In the genomic region with DNA sequence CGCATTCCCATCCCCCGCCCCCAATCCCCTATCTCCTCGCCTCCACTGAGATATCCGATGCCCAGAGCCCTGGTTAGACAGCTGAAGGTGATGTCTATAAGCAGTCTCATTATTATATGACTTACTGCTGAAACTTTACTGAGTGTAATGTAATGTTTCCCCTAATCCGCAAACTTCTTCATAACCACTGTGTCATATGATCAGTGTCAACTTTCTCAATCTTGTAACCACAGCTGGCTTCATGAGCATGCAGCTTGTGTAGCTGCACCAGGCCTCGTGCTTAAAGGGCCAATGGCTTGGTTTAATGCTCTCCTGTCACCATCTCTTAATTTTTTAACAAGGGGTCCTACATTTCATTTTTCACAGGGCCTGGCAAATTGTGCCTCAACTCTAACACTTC, we compare ENCODE assay signal across 11 cellular contexts. TPM values are rescaled to one million over a fixed set of nuclear protein-coding genes. Genes with fewer than 3 reads are reported as not detected.
DNase-seq lines count a peak whose midpoint lies in the region; ATAC-seq and TF ChIP-seq lines count a peak whose summit lies in the region.
"Had no signal": no experiment of that assay in that cellular context is flagged by ENCODE, and none has a peak within 500 bp of the region (broad histone marks: within the 10 kb centered on the region; RNA-seq: fewer than 3 reads in every experiment).

No MANE protein-coding gene starts in this region.

- peak; percentile 59 for DNase-seq in NK-92 treated with Interleukin-12 subunit alpha and Interleukin-12 subunit beta, amount 100 ng/mL, for 24 hours (lab: John Stamatoyannopoulos, UW)
- no peak for DNase-seq in NK-92 (lab: John Stamatoyannopoulos, UW; ENCODE audit: unreplicated experiment)
- DNase-seq in IMR-90: peak; percentile 71
- no peak for DNase-seq in activated naive CD8-positive, alpha-beta T cell treated with anti-CD3 and anti-CD28 coated beads, Interleukin-2, amount 50 U/mL, for 24 hours
- no peak for DNase-seq in GM19240 (ENCODE audit: insufficient read length, low spot score)
- DNase-seq in stimulated activated CD4-positive, alpha-beta T cell treated with anti-CD3 and anti-CD28 coated beads, Interleukin-2, amount 100 ng/mL, for 48 hours: no peak
- DNase-seq: pancreas had no signal

- ATAC-seq in IMR-90 (ENCODE audit: low read depth): peak; percentile 68
- ATAC-seq in activated naive CD8-positive, alpha-beta T cell treated with anti-CD3 and anti-CD28 coated beads, Interleukin-2, amount 50 U/mL, for 24 hours: peak; percentile 86
- ATAC-seq in HG02885 (IDR thresholded peaks at IDR 0.05; ENCODE audit: poor library complexity, unreplicated experiment): no peak
- ATAC-seq: body of pancreas had no signal

- no peak overlapping the region for H4K91ac ChIP-seq in IMR-90 (ENCODE audit: insufficient read depth, low read depth, low read length)

- in situ Hi-C loops in IMR-90 (cut with MboI; ENCODE audit: low sequenced_read_pairs): no loop called here

- no peak for TF ChIP-seq RAD21 in IMR-90 (IDR thresholded peaks at IDR 0.05; ENCODE audit: low read length)

- no peak overlapping the region for H2BK15ac ChIP-seq in IMR-90 (ENCODE audit: low read depth, low read length)

- dilution Hi-C loops in IMR-90 (cut with HindIII; ENCODE audit: low sequenced_read_pairs, unreplicated experiment): no loop called here

- H3K27ac Mint-ChIP-seq in activated naive CD8-positive, alpha-beta T cell treated with anti-CD3 and anti-CD28 coated beads, Interleukin-2, amount 50 U/mL, for 24 hours: no peak overlapping the region

- no peaks in the 10 kb centered on the region for H3K79me1 ChIP-seq in IMR-90 (ENCODE audit: low read depth in 1 of 2, low read length in 2 of 2)

- POLR2A ChIA-PET in IMR-90 (lab: Charles Lee; ENCODE audit: unreplicated experiment): no interaction called here

- no peak overlapping the region for H2BK5ac ChIP-seq in IMR-90 (ENCODE audit: low read depth, low read length, poor library complexity, severe bottlenecking)

- H3K23ac ChIP-seq in IMR-90 (ENCODE audit: low read depth, low read length): no peak overlapping the region

- H3K4me3 Mint-ChIP-seq in activated naive CD8-positive, alpha-beta T cell treated with anti-CD3 and anti-CD28 coated beads, Interleukin-2, amount 50 U/mL, for 24 hours: no peak overlapping the region

- no peak overlapping the region for H3K9ac ChIP-seq in IMR-90 (ENCODE audit: low read depth, low read length)

- no peak for TF ChIP-seq POLR2A in IMR-90 (IDR thresholded peaks at IDR 0.05; ENCODE audit: low read depth, low read length)

- intact Hi-C loops in IMR-90 (cut with micrococcal nuclease): loop anchor here (5.0 kb wide), 1 partner anchor 57 kb away; no protein-coding TSS in a partner anchor

- TF ChIP-seq CTCF in IMR-90 (conservative IDR thresholded peaks at IDR 0.05; ENCODE audit: low read depth, low read length): no peak
- no peak for TF ChIP-seq CTCF in neutrophil (IDR thresholded peaks at IDR 0.05)

- no peak overlapping the region for H4K5ac ChIP-seq in IMR-90 (ENCODE audit: low read depth, low read length)

- H3K9me3 ChIP-seq in IMR-90 (ENCODE audit: control insufficient read depth, insufficient read depth, low read length): no peaks in the 10 kb centered on the region
- H3K9me3 ChIP-seq in neutrophil: no peaks in the 10 kb centered on the region
- H3K9me3 ChIP-seq: body of pancreas, pancreas had no signal

- no peaks in the 10 kb centered on the region for H3K9me3 Mint-ChIP-seq in activated naive CD8-positive, alpha-beta T cell treated with anti-CD3 and anti-CD28 coated beads, Interleukin-2, amount 50 U/mL, for 24 hours

- H3K9me1 ChIP-seq in IMR-90 (ENCODE audit: insufficient read depth, low read length): 0 out of 2 replicates have a peak, but pooled peaks cover 5% of the 10 kb centered on the region

- no CpG with 5 or more reads among the region's 6 CpGs for WGBS in IMR-90 (ENCODE audit: extremely low coverage in 2 of 2, insufficient read length in 1 of 2), 2 experiments

- H3K27me3 ChIP-seq in IMR-90 (ENCODE audit: control insufficient read depth, insufficient read depth, low read length) (no peaks in the 10 kb centered on the region), neutrophil (no peaks in the 10 kb centered on the region)
- H3K27me3 ChIP-seq: body of pancreas, pancreas had no signal

- no peak overlapping the region for H2AK5ac ChIP-seq in IMR-90 (ENCODE audit: low read depth, low read length)

- H3K4me1 ChIP-seq in IMR-90 (ENCODE audit: control insufficient read depth, insufficient read depth, low read length) (no peaks in the 10 kb centered on the region; the same call in none of the 2 replicates), neutrophil (ENCODE audit: control insufficient read depth in 1 of 2, insufficient read depth in 1 of 2, low read depth in 1 of 2, low read length in 1 of 2) (peaks cover 17 to 21% of the 10 kb centered on the region in 2 experiments)
- H3K4me1 ChIP-seq: body of pancreas, pancreas had no signal

- no peak overlapping the region for H3K27ac ChIP-seq in IMR-90 (ENCODE audit: insufficient read depth, low read length)
- H3K27ac ChIP-seq in neutrophil: peak overlapping the region; percentile 52
- H3K27ac ChIP-seq: 22Rv1, body of pancreas, pancreas had no signal

- no peaks in the 10 kb centered on the region for H3K27me3 Mint-ChIP-seq in activated naive CD8-positive, alpha-beta T cell treated with anti-CD3 and anti-CD28 coated beads, Interleukin-2, amount 50 U/mL, for 24 hours

- H3K56ac ChIP-seq in IMR-90 (ENCODE audit: extremely low read depth, insufficient read depth, low read length): no peak overlapping the region

- BruUV-seq in IMR-90 (replicated peaks; lab: Mats Ljungman, UMichigan): no TSS peak

- H4K8ac ChIP-seq in IMR-90 (ENCODE audit: low read depth in 2 of 2, low read length in 2 of 2): no peak overlapping the region

- H2AFZ ChIP-seq in IMR-90 (replicated peaks; ENCODE audit: low read length, poor library complexity): no peak overlapping the region

- CTCF ChIA-PET in IMR-90 (lab: Yijun Ruan, JAX): interaction anchor here (0.6 to 0.7 kb wide), 2 partner anchors 14 to 499 kb away, joined by 3 read pairs; no protein-coding TSS in a partner anchor

- H2AK9ac ChIP-seq in IMR-90 (replicated peaks; ENCODE audit: low read depth, low read length, poor library complexity): no peak overlapping the region

- no peaks in the 10 kb centered on the region for H3K36me3 Mint-ChIP-seq in activated naive CD8-positive, alpha-beta T cell treated with anti-CD3 and anti-CD28 coated beads, Interleukin-2, amount 50 U/mL, for 24 hours (ENCODE audit: low read depth)

- H2BK120ac ChIP-seq in IMR-90 (ENCODE audit: low read depth, low read length): no peak overlapping the region

- no peak overlapping the region for H3K4me2 ChIP-seq in IMR-90 (ENCODE audit: low read depth, low read length)

- no peak overlapping the region for H3K18ac ChIP-seq in IMR-90 (ENCODE audit: low read depth, low read length)

- H3K4me1 Mint-ChIP-seq in activated naive CD8-positive, alpha-beta T cell treated with anti-CD3 and anti-CD28 coated beads, Interleukin-2, amount 50 U/mL, for 24 hours: peaks cover 13% of the 10 kb centered on the region

- H4K20me1 ChIP-seq in IMR-90 (ENCODE audit: insufficient read depth, low read length): no peaks in the 10 kb centered on the region

- no peak overlapping the region for H3K4ac ChIP-seq in IMR-90 (ENCODE audit: low read depth, low read length)

- H3K36me3 ChIP-seq in IMR-90 (ENCODE audit: control insufficient read depth, insufficient read depth, low read length) (no peaks in the 10 kb centered on the region), neutrophil (no peaks in the 10 kb centered on the region)
- H3K36me3 ChIP-seq: pancreas had no signal

- no peak overlapping the region for H3K14ac ChIP-seq in IMR-90 (replicated peaks; ENCODE audit: low read depth, low read length)

- H3K4me3 ChIP-seq in IMR-90 (ENCODE audit: insufficient read depth, low read depth, low read length): no peak overlapping the region
- H3K4me3 ChIP-seq in neutrophil (ENCODE audit: low read depth in 1 of 2, low read length in 1 of 2): no peak overlapping the region
- H3K4me3 ChIP-seq: body of pancreas, pancreas had no signal

- H2BK20ac ChIP-seq in IMR-90 (ENCODE audit: low read depth, low read length): no peak overlapping the region

TF ChIP-seq in IMR-90, 13 proteins besides CTCF, POLR2A, EP300 and RAD21:
- TF ChIP-seq RFX5 (IDR thresholded peaks at IDR 0.05; ENCODE audit: low read depth, low read length): no peak
- TF ChIP-seq, protein P1, sequence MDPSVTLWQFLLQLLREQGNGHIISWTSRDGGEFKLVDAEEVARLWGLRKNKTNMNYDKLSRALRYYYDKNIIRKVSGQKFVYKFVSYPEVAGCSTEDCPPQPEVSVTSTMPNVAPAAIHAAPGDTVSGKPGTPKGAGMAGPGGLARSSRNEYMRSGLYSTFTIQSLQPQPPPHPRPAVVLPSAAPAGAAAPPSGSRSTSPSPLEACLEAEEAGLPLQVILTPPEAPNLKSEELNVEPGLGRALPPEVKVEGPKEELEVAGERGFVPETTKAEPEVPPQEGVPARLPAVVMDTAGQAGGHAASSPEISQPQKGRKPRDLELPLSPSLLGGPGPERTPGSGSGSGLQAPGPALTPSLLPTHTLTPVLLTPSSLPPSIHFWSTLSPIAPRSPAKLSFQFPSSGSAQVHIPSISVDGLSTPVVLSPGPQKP (IDR thresholded peaks at IDR 0.05; ENCODE audit: borderline replicate concordance, low read depth, low read length): no peak
- TF ChIP-seq, protein P2, sequence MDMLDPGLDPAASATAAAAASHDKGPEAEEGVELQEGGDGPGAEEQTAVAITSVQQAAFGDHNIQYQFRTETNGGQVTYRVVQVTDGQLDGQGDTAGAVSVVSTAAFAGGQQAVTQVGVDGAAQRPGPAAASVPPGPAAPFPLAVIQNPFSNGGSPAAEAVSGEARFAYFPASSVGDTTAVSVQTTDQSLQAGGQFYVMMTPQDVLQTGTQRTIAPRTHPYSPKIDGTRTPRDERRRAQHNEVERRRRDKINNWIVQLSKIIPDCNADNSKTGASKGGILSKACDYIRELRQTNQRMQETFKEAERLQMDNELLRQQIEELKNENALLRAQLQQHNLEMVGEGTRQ (IDR thresholded peaks at IDR 0.05; ENCODE audit: low read depth, low read length): 0 out of 2 replicates have a peak, but pooled peaks have one; percentile 39

RNA-seq across cellular contexts. Expression of a gene that starts 8.1 kb away (rescaled TPM):
- total RNA-seq in IMR-90 (2012; rRNA removed): not detected in 2 replicates
- not detected in 2 replicates for polyA plus RNA-seq in IMR-90 (2012; rRNA removed)
- polyA plus RNA-seq in IMR-90 (2012; cell fraction: cytosol; rRNA removed): not detected in 2 replicates
- polyA plus RNA-seq in IMR-90 (2012; cell fraction: nucleus; rRNA removed; ENCODE audit: low replicate concordance): not detected in 2 replicates
- total RNA-seq: body of pancreas, pancreas had no signal
- polyA plus RNA-seq: pancreas had no signal

RNA-seq across cellular contexts. Expression of a gene that starts 53.9 kb away (rescaled TPM):
- total RNA-seq in IMR-90 (2012; rRNA removed): 194 and 210 TPM in 2 replicates
- polyA plus RNA-seq in IMR-90 (2012; rRNA removed): 135 and 138 TPM in 2 replicates
- polyA plus RNA-seq in IMR-90 (2012; cell fraction: cytosol; rRNA removed): 116 and 153 TPM in 2 replicates
- 77.9 and 122 TPM in 2 replicates for polyA plus RNA-seq in IMR-90 (2012; cell fraction: nucleus; rRNA removed; ENCODE audit: low replicate concordance)

Comparison
In these comparisons a context has a peak if more than half of its experiments do, and no peak if none do; other contexts are left out.
1. DNase-seq: peak in NK-92 treated with Interleukin-12 subunit alpha and Interleukin-12 subunit beta, amount 100 ng/mL, for 24 hours (single experiment) and IMR-90 (single experiment); none in NK-92 (single experiment), activated naive CD8-positive, alpha-beta T cell treated with anti-CD3 and anti-CD28 coated beads, Interleukin-2, amount 50 U/mL, for 24 hours (single experiment), GM19240 (single experiment) and stimulated activated CD4-positive, alpha-beta T cell treated with anti-CD3 and anti-CD28 coated beads, Interleukin-2, amount 100 ng/mL, for 48 hours (0 of 2).